In the genomic region with DNA sequence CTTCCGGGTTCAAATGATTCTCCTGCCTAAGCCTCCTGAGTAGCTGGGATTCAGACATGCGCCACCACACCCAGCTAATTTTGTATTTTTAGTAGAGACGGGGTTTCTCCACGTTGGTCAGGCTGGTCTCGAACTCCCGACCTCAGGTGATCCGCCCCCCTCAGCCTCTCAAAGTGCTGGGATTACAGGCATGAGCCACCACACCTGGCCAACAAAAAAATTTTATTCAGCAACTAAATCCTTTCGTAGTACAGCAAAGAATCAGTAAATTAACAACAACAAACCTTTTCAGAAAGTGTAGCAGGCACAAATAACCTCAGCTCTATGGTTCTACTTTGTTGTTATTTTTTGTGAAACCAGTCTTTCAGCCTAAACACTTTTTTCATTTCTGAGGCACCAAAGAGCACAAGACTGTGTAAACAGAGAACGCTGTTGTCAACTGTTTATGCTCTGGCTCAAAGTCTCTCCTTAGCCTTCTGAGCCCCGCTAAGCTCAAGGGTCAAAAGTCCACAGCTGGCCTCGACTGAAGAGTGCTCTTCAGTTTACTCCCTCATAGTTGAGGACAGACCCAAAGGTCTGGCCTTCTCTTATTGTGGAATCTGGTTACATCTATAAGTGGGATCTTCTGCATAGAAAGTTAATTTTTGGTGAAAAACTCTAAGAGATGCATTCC, we compare ENCODE assay signal across 2 cellular contexts.
TF ChIP-seq lines count a peak whose summit lies in the region.

No MANE protein-coding gene starts in this region.

TF ChIP-seq in A549, 52 proteins besides CTCF, POLR2A, EP300 and RAD21:
- TF ChIP-seq FOSB (CRISPR knock-in tag; IDR thresholded peaks at IDR 0.05): no peak
- no peak for TF ChIP-seq NPAS2 (CRISPR knock-in tag; IDR thresholded peaks at IDR 0.05; ENCODE audit: borderline replicate concordance)
- TF ChIP-seq EHMT2 (IDR thresholded peaks at IDR 0.05; ENCODE audit: low read depth): no peak
- TF ChIP-seq, protein P1, sequence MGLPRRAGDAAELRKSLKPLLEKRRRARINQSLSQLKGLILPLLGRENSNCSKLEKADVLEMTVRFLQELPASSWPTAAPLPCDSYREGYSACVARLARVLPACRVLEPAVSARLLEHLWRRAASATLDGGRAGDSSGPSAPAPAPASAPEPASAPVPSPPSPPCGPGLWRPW (IDR thresholded peaks at IDR 0.05): no peak
- TF ChIP-seq ESRRA (IDR thresholded peaks at IDR 0.05; ENCODE audit: borderline replicate concordance, low read length): no peak

TF ChIP-seq in IMR-90, 13 proteins besides CTCF, POLR2A, EP300 and RAD21:
- TF ChIP-seq FOS (IDR thresholded peaks at IDR 0.05; ENCODE audit: low read depth, low read length) (no peak), MXI1 (IDR thresholded peaks at IDR 0.05; ENCODE audit: borderline replicate concordance, low read depth, low read length) (no peak), CHD1 (IDR thresholded peaks at IDR 0.05; ENCODE audit: low read depth, low read length) (no peak), NFE2L2 (IDR thresholded peaks at IDR 0.05; ENCODE audit: low read depth, low read length) (no peak), SMC3 (IDR thresholded peaks at IDR 0.05; ENCODE audit: low read depth, low read length) (no peak), CEBPB (IDR thresholded peaks at IDR 0.05; ENCODE audit: low read depth, low read length) (no peak), BHLHE40 (IDR thresholded peaks at IDR 0.05; ENCODE audit: low read depth, low read length) (no peak), MAZ (IDR thresholded peaks at IDR 0.05; ENCODE audit: borderline replicate concordance, low read depth, low read length) (no peak), RCOR1 (IDR thresholded peaks at IDR 0.05; ENCODE audit: insufficient replicate concordance, low read length) (no peak), RFX5 (IDR thresholded peaks at IDR 0.05; ENCODE audit: low read depth, low read length) (no peak), MAFK (IDR thresholded peaks at IDR 0.05; ENCODE audit: low read depth, low read length) (no peak)
- TF ChIP-seq, protein P2, sequence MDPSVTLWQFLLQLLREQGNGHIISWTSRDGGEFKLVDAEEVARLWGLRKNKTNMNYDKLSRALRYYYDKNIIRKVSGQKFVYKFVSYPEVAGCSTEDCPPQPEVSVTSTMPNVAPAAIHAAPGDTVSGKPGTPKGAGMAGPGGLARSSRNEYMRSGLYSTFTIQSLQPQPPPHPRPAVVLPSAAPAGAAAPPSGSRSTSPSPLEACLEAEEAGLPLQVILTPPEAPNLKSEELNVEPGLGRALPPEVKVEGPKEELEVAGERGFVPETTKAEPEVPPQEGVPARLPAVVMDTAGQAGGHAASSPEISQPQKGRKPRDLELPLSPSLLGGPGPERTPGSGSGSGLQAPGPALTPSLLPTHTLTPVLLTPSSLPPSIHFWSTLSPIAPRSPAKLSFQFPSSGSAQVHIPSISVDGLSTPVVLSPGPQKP (IDR thresholded peaks at IDR 0.05; ENCODE audit: borderline replicate concordance, low read depth, low read length): no peak
- TF ChIP-seq, protein P3, sequence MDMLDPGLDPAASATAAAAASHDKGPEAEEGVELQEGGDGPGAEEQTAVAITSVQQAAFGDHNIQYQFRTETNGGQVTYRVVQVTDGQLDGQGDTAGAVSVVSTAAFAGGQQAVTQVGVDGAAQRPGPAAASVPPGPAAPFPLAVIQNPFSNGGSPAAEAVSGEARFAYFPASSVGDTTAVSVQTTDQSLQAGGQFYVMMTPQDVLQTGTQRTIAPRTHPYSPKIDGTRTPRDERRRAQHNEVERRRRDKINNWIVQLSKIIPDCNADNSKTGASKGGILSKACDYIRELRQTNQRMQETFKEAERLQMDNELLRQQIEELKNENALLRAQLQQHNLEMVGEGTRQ (IDR thresholded peaks at IDR 0.05; ENCODE audit: low read depth, low read length): no peak
